ENCODE assay signal across 8 cellular contexts in the genomic region with DNA sequence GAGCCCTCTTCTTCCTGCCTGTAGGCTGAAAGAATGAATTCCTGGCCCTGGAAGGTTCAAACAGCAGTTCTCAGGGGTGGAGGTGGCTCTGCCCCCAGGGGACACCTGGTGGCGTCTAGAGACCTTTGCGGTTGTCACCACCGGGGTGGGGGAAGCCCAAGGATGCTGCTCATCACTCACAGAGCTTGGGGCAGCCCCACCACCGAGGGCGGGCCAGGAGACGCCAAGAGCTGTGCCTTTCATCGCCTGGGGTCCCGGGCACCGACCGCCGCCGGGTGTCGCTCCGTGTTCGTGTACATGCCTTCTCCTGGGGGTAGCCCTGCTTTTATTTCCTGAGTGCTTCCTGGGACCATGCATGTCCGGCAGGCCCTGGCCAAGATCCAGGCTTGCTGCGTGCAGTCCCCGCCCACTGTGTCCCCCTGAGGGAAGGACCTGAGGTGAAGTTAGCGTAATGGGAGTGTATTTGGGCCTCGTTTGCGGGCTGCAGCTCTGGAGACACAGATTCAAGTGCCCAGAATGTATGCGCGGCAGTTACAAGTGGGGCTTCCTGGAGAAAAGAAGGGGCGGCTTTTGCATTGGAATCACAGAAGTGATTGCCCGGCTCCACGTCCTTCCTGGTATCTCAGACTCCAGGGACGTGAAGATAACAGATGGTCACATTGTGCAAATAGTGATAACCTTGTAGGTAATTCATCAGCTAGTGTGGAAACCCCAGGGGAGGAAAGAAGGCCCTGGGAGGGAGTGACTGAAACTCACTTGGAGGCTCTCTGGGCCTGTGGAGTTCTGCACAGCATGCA. TPM values are rescaled to one million over a fixed set of nuclear protein-coding genes. Genes with fewer than 3 reads are reported as not detected.
DNase-seq lines count a peak whose midpoint lies in the region; ATAC-seq and TF ChIP-seq lines count a peak whose summit lies in the region.

No MANE protein-coding gene starts in this region.

- WGBS in heart left ventricle, 4 donors: 16 to 22% (median 21%) methylated on average over 17 to 27 of the region's 27 CpGs

- peaks cover 44% of the 10 kb centered on the region for H3K4me1 ChIP-seq in CD4-positive, CD25-positive, alpha-beta regulatory T cell (ENCODE audit: control insufficient read depth, insufficient read depth, low read length, poor library complexity, severe bottlenecking)
- H3K4me1 ChIP-seq in heart left ventricle: peaks cover 32 to 79% (median 65%) of the 10 kb centered on the region in 12 donors

- peaks cover 3% of the 10 kb centered on the region for H3K36me3 ChIP-seq in CD4-positive, CD25-positive, alpha-beta regulatory T cell (ENCODE audit: control insufficient read depth, insufficient read depth, low read length)
- H3K36me3 ChIP-seq in heart left ventricle: peaks cover 0 to 2% (median 0%) of the 10 kb centered on the region in 9 donors

- no peaks in the 10 kb centered on the region for H3K9me3 Mint-ChIP-seq in CD4-positive, CD25-positive, alpha-beta regulatory T cell
- no peaks in the 10 kb centered on the region for H3K9me3 Mint-ChIP-seq in IgD-negative memory B cell

- DNase-seq in CD4-positive, CD25-positive, alpha-beta regulatory T cell: peak; percentile 76 to 81 (median 77)
- peak; percentile 88 for DNase-seq in activated CD8-positive, alpha-beta memory T cell treated with anti-CD3 and anti-CD28 coated beads, Interleukin-2, amount 50 U/mL, for 48 hours
- DNase-seq in heart left ventricle (peak in 3 of 5 donors; percentile 56 to 71 (median 59)), dedifferentiated amniotic fluid mesenchymal stem cell (ENCODE audit: extremely low spot score) (no peak), hepatic stellate cell (ENCODE audit: low spot score) (no peak)
- peak; percentile 61 to 80 (median 74) for DNase-seq in stimulated activated CD4-positive, alpha-beta T cell treated with anti-CD3 and anti-CD28 coated beads, TNF-alpha, amount 100 ng/mL, for 24 hours (ENCODE audit: low read depth in 3 of 3)

- H3K4me3 ChIP-seq in CD4-positive, CD25-positive, alpha-beta regulatory T cell (ENCODE audit: low read depth, low read length): peak overlapping the region; percentile 2
- no peak overlapping the region for H3K4me3 ChIP-seq in heart left ventricle

- no peaks in the 10 kb centered on the region for H3K9me3 ChIP-seq in CD4-positive, CD25-positive, alpha-beta regulatory T cell (ENCODE audit: control insufficient read depth in 2 of 2, low read length in 2 of 2)
- no peaks in the 10 kb centered on the region for H3K9me3 ChIP-seq in heart left ventricle

- H3K27ac ChIP-seq in CD4-positive, CD25-positive, alpha-beta regulatory T cell (ENCODE audit: insufficient read depth, low read length, poor library complexity, severe bottlenecking): peak overlapping the region; percentile 72
- H3K27ac ChIP-seq in heart left ventricle: peak overlapping the region in 10 of 12 donors; percentile 1 to 98 (median 32)

- TF ChIP-seq CTCF in heart left ventricle (IDR thresholded peaks at IDR 0.05): peak in 7 of 12 donors; percentile 4 to 43 (median 18)

- peak overlapping the region; percentile 41 to 66 (median 60) for H3K4me3 Mint-ChIP-seq in CD4-positive, CD25-positive, alpha-beta regulatory T cell
- H3K4me3 Mint-ChIP-seq in IgD-negative memory B cell: peak overlapping the region; percentile 61 to 88 (median 74)

- no peaks in the 10 kb centered on the region for H3K36me3 Mint-ChIP-seq in CD4-positive, CD25-positive, alpha-beta regulatory T cell
- no peaks in the 10 kb centered on the region for H3K36me3 Mint-ChIP-seq in IgD-negative memory B cell

- no peaks in the 10 kb centered on the region for H3K27me3 ChIP-seq in CD4-positive, CD25-positive, alpha-beta regulatory T cell (ENCODE audit: control insufficient read depth, insufficient read depth, low read length)
- no peaks in the 10 kb centered on the region for H3K27me3 ChIP-seq in heart left ventricle

- TF ChIP-seq POLR2A in heart left ventricle (IDR thresholded peaks at IDR 0.05): no peak

- ATAC-seq in CD4-positive, CD25-positive, alpha-beta regulatory T cell (ENCODE audit: low read depth in 2 of 2): peak; percentile 83 to 86
- ATAC-seq in GM19372 (IDR thresholded peaks at IDR 0.05; ENCODE audit: low read depth, unreplicated experiment) (peak; percentile 26), heart left ventricle (no peak)

- H3K4me1 Mint-ChIP-seq in CD4-positive, CD25-positive, alpha-beta regulatory T cell: peaks cover 0 to 68% (median 35%) of the 10 kb centered on the region in 4 donors
- H3K4me1 Mint-ChIP-seq in IgD-negative memory B cell: peaks cover 43 to 49% (median 46%) of the 10 kb centered on the region in 3 donors

- H3K27ac Mint-ChIP-seq in CD4-positive, CD25-positive, alpha-beta regulatory T cell: peak overlapping the region; percentile 14 to 93 (median 89)
- H3K27ac Mint-ChIP-seq in IgD-negative memory B cell: peak overlapping the region; percentile 90 to 96 (median 90)

- H3K27me3 Mint-ChIP-seq in CD4-positive, CD25-positive, alpha-beta regulatory T cell: no peaks in the 10 kb centered on the region
- H3K27me3 Mint-ChIP-seq in IgD-negative memory B cell: no peaks in the 10 kb centered on the region

- intact Hi-C loops in heart left ventricle (cut with DNase I): loop anchor here in 2 of 10 donors (2.0 to 5.0 kb wide), 2 partner anchors 13 to 101 kb away; no protein-coding TSS in a partner anchor

RNA-seq across cellular contexts. Expression of a gene that starts 7.8 kb away (rescaled TPM):
- total RNA-seq in CD4-positive, CD25-positive, alpha-beta regulatory T cell: 39.3 TPM
- under 1 TPM; 0.17 to 0.47 (median 0.28) TPM for polyA plus RNA-seq in CD4-positive, CD25-positive, alpha-beta regulatory T cell
- polyA plus RNA-seq in IgD-negative memory B cell: 2.7 TPM
- total RNA-seq in heart left ventricle: 10 to 100 TPM in 6 of 9 donors, 1 to 10 TPM in 3; 5.2 to 24.0 (median 10.8) TPM
- polyA plus RNA-seq in heart left ventricle: 10 to 100 TPM in 1 of 2 donors, 1 to 10 TPM in 1; 5.7 to 22.4 TPM

RNA-seq across cellular contexts. Expression of a gene that starts 20.2 kb away (rescaled TPM):
- 78.0 TPM for total RNA-seq in CD4-positive, CD25-positive, alpha-beta regulatory T cell
- 10 to 100 TPM; 12.0 to 13.6 (median 12.9) TPM for polyA plus RNA-seq in CD4-positive, CD25-positive, alpha-beta regulatory T cell
- polyA plus RNA-seq in IgD-negative memory B cell: 23.7 TPM
- total RNA-seq in heart left ventricle: 100 to 1,000 TPM in 5 of 9 donors, 10 to 100 TPM in 4; 63.1 to 116 (median 103) TPM
- polyA plus RNA-seq in heart left ventricle: 100 to 1,000 TPM in 1 of 2 donors, 10 to 100 TPM in 1; 66.3 to 124 TPM

Comparison
In these comparisons a context has a peak if more than half of its experiments do, and no peak if none do; other contexts are left out.
1. ATAC-seq: peak in CD4-positive, CD25-positive, alpha-beta regulatory T cell (2 of 2) and GM19372 (single experiment); none in heart left ventricle (0 of 4).
2. DNase-seq: peak in CD4-positive, CD25-positive, alpha-beta regulatory T cell (3 of 3), activated CD8-positive, alpha-beta memory T cell treated with anti-CD3 and anti-CD28 coated beads, Interleukin-2, amount 50 U/mL, for 48 hours (single experiment), heart left ventricle (3 of 5) and stimulated activated CD4-positive, alpha-beta T cell treated with anti-CD3 and anti-CD28 coated beads, TNF-alpha, amount 100 ng/mL, for 24 hours (3 of 3); none in dedifferentiated amniotic fluid mesenchymal stem cell (single experiment) and hepatic stellate cell (single experiment).